In the genomic region with DNA sequence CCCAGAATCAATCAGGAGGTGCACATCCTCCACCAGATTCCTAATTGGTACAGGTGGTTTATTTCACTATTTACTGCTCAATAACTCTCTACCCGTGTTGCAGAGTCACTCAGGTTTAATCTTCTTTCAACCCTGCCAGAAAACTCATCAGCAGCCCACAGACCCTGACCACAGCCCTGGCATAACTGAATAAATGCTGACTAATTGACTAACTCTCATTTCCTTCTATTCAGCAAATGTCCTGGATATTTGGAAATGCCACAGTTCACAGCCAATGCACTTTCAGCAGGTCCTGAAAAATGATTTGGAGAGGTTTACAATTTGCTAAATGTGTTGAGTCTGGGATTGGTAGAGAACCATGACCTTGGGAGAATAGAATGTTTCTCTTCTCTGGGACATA, we compare ENCODE assay signal across 16 cellular contexts. TPM values are rescaled to one million over a fixed set of nuclear protein-coding genes. Genes with fewer than 3 reads are reported as not detected.
"Had no signal": no experiment of that assay in that cellular context is flagged by ENCODE, and none has a peak within 500 bp of the region (broad histone marks: within the 10 kb centered on the region; RNA-seq: fewer than 3 reads in every experiment).

No MANE protein-coding gene starts in this region.

- DNase-seq: activated CD4-positive, alpha-beta T cell treated with anti-CD3 and anti-CD28 coated beads, Interleukin-2, amount 10 ng/mL, durations not matched to agents 24 days and 14 days; activated naive CD4-positive, alpha-beta T cell treated with anti-CD3 and anti-CD28 coated beads, Interleukin-2, amount 50 U/mL, for 16 hours; amniotic stem cell; brain microvascular endothelial cell; endodermal cell; immature natural killer cell; left lung; mesendoderm; retina; stimulated activated naive B cell treated with anti-CD40 and anti-IgM and Interleukin-4, amounts not matched to agents 10 μg/mL and 1 μg/mL and 100 μg/mL, for 72 hours; substantia nigra; transverse colon had no signal

- ATAC-seq: activated T-helper 17 cell treated with anti-CD3 and anti-CD28 coated beads, Interleukin-2, amount 50 U/mL, for 72 hours; left lung; stimulated activated naive B cell treated with anti-CD40 and anti-IgM and Interleukin-4, amounts not matched to agents 10 μg/mL and 1 μg/mL and 100 μg/mL, for 72 hours; WTC11 had no signal

- H3K4me1 Mint-ChIP-seq: activated CD4-positive, alpha-beta T cell treated with anti-CD3 and anti-CD28 coated beads, Interleukin-2, amount 10 ng/mL, durations not matched to agents 24 days and 14 days; endodermal cell; immature natural killer cell; stimulated activated naive B cell treated with anti-CD40 and anti-IgM and Interleukin-4, amounts not matched to agents 10 μg/mL and 1 μg/mL and 100 μg/mL, for 72 hours; WTC11 had no signal

- H3K27me3 ChIP-seq: brain microvascular endothelial cell, left lung had no signal

- H3K4me3 Mint-ChIP-seq: activated CD4-positive, alpha-beta T cell treated with anti-CD3 and anti-CD28 coated beads, Interleukin-2, amount 10 ng/mL, durations not matched to agents 24 days and 14 days; activated T-helper 17 cell treated with anti-CD3 and anti-CD28 coated beads, Interleukin-2, amount 50 U/mL, for 72 hours; endodermal cell; immature natural killer cell; stimulated activated naive B cell treated with anti-CD40 and anti-IgM and Interleukin-4, amounts not matched to agents 10 μg/mL and 1 μg/mL and 100 μg/mL, for 72 hours; T-helper 1 cell treated with Interleukin-12 subunit alpha and Interleukin-12 subunit beta and Interleukin-4 antibody, amounts not matched to agents 30 μg/mL and 1 μg/mL, for 36 hours; WTC11 had no signal

- H3K4me3 ChIP-seq: left lung, transverse colon had no signal

- H3K36me3 ChIP-seq: brain microvascular endothelial cell, left lung, transverse colon had no signal

- H3K36me3 Mint-ChIP-seq: immature natural killer cell; stimulated activated naive B cell treated with anti-CD40 and anti-IgM and Interleukin-4, amounts not matched to agents 10 μg/mL and 1 μg/mL and 100 μg/mL, for 72 hours; WTC11 had no signal

- H3K9me3 ChIP-seq: left lung, transverse colon had no signal

- H3K27ac Mint-ChIP-seq: activated CD4-positive, alpha-beta T cell treated with anti-CD3 and anti-CD28 coated beads, Interleukin-2, amount 10 ng/mL, durations not matched to agents 24 days and 14 days; activated T-helper 17 cell treated with anti-CD3 and anti-CD28 coated beads, Interleukin-2, amount 50 U/mL, for 72 hours; endodermal cell; immature natural killer cell; stimulated activated naive B cell treated with anti-CD40 and anti-IgM and Interleukin-4, amounts not matched to agents 10 μg/mL and 1 μg/mL and 100 μg/mL, for 72 hours; T-helper 1 cell treated with Interleukin-12 subunit alpha and Interleukin-12 subunit beta and Interleukin-4 antibody, amounts not matched to agents 30 μg/mL and 1 μg/mL, for 36 hours; WTC11 had no signal

- H3K27ac ChIP-seq: brain microvascular endothelial cell, left lung, transverse colon had no signal

- H3K4me1 ChIP-seq: left lung, transverse colon had no signal

- H3K9me3 Mint-ChIP-seq: activated CD4-positive, alpha-beta T cell treated with anti-CD3 and anti-CD28 coated beads, Interleukin-2, amount 10 ng/mL, durations not matched to agents 24 days and 14 days; activated T-helper 17 cell treated with anti-CD3 and anti-CD28 coated beads, Interleukin-2, amount 50 U/mL, for 72 hours; endodermal cell; immature natural killer cell; stimulated activated naive B cell treated with anti-CD40 and anti-IgM and Interleukin-4, amounts not matched to agents 10 μg/mL and 1 μg/mL and 100 μg/mL, for 72 hours; T-helper 1 cell treated with Interleukin-12 subunit alpha and Interleukin-12 subunit beta and Interleukin-4 antibody, amounts not matched to agents 30 μg/mL and 1 μg/mL, for 36 hours; WTC11 had no signal

RNA-seq across cellular contexts. Expression of gene CHGB, which starts 23.3 kb away (rescaled TPM):
- total RNA-seq: activated CD4-positive, alpha-beta T cell treated with anti-CD3 and anti-CD28 coated beads, Interleukin-2, amount 10 ng/mL, durations not matched to agents 24 days and 14 days; left lung; osteoblast had no signal
- polyA plus RNA-seq: immature natural killer cell had no signal
